ENCODE assay signal across 8 cellular contexts in genomic region chr15:48177383-48177874, GRCh38. TPM values are rescaled to one million over a fixed set of nuclear protein-coding genes. Genes with fewer than 3 reads are reported as not detected.
DNase-seq lines count a peak whose midpoint lies in the region; ATAC-seq and TF ChIP-seq lines count a peak whose summit lies in the region.

No MANE protein-coding gene starts in this region.

- H3K4me2 ChIP-seq in skeletal muscle satellite cell (ENCODE audit: low read length) = peak overlapping the region; percentile 96

- H3K27ac Mint-ChIP-seq in brain = peak overlapping the region; percentile 99 to 100 (median 99)

- H3K9me3 Mint-ChIP-seq in brain = peaks cover 18 to 28% (median 27%) of the 10 kb centered on the region in 5 experiments

- H3K4me1 Mint-ChIP-seq in brain = peaks cover 62% of the 10 kb centered on the region

- H3K4me3 ChIP-seq in iPS-15b (ENCODE audit: low read depth, low read length) (peak overlapping the region; percentile 62), skeletal muscle satellite cell (ENCODE audit: low read length) (peak overlapping the region; percentile 90)

- peaks cover 33% of the 10 kb centered on the region for H3K36me3 Mint-ChIP-seq in brain

- H3K27me3 Mint-ChIP-seq in brain = peaks cover 9% of the 10 kb centered on the region

- H3K4me3 Mint-ChIP-seq in brain = peak overlapping the region; percentile 93 to 97 (median 95)

- H3K9ac ChIP-seq in iPS-15b (ENCODE audit: low read depth, low read length) (no peak overlapping the region), skeletal muscle satellite cell (ENCODE audit: low read depth, low read length) (peak overlapping the region; percentile 82)

- DNase-seq in COLO668 (lab: John Stamatoyannopoulos, UW; ENCODE audit: unreplicated experiment) (peak; percentile 11), NCI-H524 (lab: John Stamatoyannopoulos, UW) (peak; percentile 11 to 69), activated gamma-delta T cell (lab: John Stamatoyannopoulos, UW) (no peak)

- ATAC-seq in GM19025 (IDR thresholded peaks at IDR 0.05; ENCODE audit: low read depth, unreplicated experiment) = peak; percentile 52
- peak; percentile 59 for ATAC-seq in HG03135 (IDR thresholded peaks at IDR 0.05; ENCODE audit: unreplicated experiment)

- no peaks in the 10 kb centered on the region for H3K27me3 ChIP-seq in iPS-15b (ENCODE audit: control insufficient read depth, insufficient read depth, low read length)
- H3K27me3 ChIP-seq in skeletal muscle satellite cell (ENCODE audit: control insufficient read depth, insufficient read depth, low read length) = peaks cover 6% of the 10 kb centered on the region

- peaks cover 6% of the 10 kb centered on the region for H3K4me1 ChIP-seq in iPS-15b (ENCODE audit: control insufficient read depth, insufficient read depth, low read length)
- H3K4me1 ChIP-seq in skeletal muscle satellite cell (ENCODE audit: control insufficient read depth, insufficient read depth, low read length) = no peaks in the 10 kb centered on the region

- no peaks in the 10 kb centered on the region for H3K9me3 ChIP-seq in iPS-15b (ENCODE audit: control insufficient read depth, insufficient read depth, low read length)
- no peaks in the 10 kb centered on the region for H3K9me3 ChIP-seq in skeletal muscle satellite cell (replicated peaks; ENCODE audit: low read length)

- no peak for TF ChIP-seq CTCF in brain (conservative IDR thresholded peaks at IDR 0.05)

- H3K36me3 ChIP-seq in iPS-15b (ENCODE audit: control insufficient read depth, insufficient read depth, low read length) (no peaks in the 10 kb centered on the region), skeletal muscle satellite cell (ENCODE audit: insufficient read depth, low read length) (no peaks in the 10 kb centered on the region)

RNA-seq across cellular contexts. Expression of gene MYEF2, which starts 0.7 kb away (rescaled TPM):
- 39.3 TPM for polyA plus RNA-seq in brain (ENCODE audit: insufficient read depth, low read depth, low replicate concordance)
- total RNA-seq in skeletal muscle satellite cell (2012; rRNA removed) = 0.51 and 1.1 TPM in 2 replicates

RNA-seq across cellular contexts. Expression of gene CTXN2, which starts 14.0 kb away (rescaled TPM):
- 0.90 TPM for polyA plus RNA-seq in brain (ENCODE audit: insufficient read depth, low read depth, low replicate concordance)
- total RNA-seq in skeletal muscle satellite cell (2012; rRNA removed) = not detected in 2 replicates

RNA-seq across cellular contexts. Expression of gene SLC12A1, which starts 28.7 kb away (rescaled TPM):
- polyA plus RNA-seq in brain (ENCODE audit: insufficient read depth, low read depth, low replicate concordance) = not detected
- total RNA-seq in skeletal muscle satellite cell (2012; rRNA removed) = not detected in 2 replicates

RNA-seq across cellular contexts. Expression of gene SLC24A5, which starts 56.6 kb away (rescaled TPM):
- not detected for polyA plus RNA-seq in brain (ENCODE audit: insufficient read depth, low read depth, low replicate concordance)
- total RNA-seq in skeletal muscle satellite cell (2012; rRNA removed) = 0.25 TPM in 1 of 2 replicates, not detected in the other
